In genomic region chr13:42996584-42996983, GRCh38 we compare ENCODE assay signal across 11 cellular contexts. TPM values are rescaled to one million over a fixed set of nuclear protein-coding genes. Genes with fewer than 3 reads are reported as not detected.
A peak's percentile ranks its signal among the peaks of the same experiment; 100 is the strongest.
DNase-seq lines count a peak whose midpoint lies in the region; ATAC-seq and TF ChIP-seq lines count a peak whose summit lies in the region.
"Had no signal": no experiment of that assay in that cellular context is flagged by ENCODE, and none has a peak within 500 bp of the region (broad histone marks: within the 10 kb centered on the region; RNA-seq: fewer than 3 reads in every experiment).

No MANE protein-coding gene starts in this region.

- peaks cover 8% of the 10 kb centered on the region for H3K4me1 ChIP-seq in neural progenitor cell

- TF ChIP-seq CTCF in foreskin fibroblast (IDR thresholded peaks at IDR 0.05; ENCODE audit: low read depth, low read length), result no peak
- no peak for TF ChIP-seq CTCF in neural progenitor cell (IDR thresholded peaks at IDR 0.05)

- H3K27ac Mint-ChIP-seq in T-helper 2 cell treated with Interferon-gamma antibody and Interleukin-4, amounts not matched to agents 5 μg/mL and 100 μg/mL, for 36 hours, result peak overlapping the region; percentile 64
- no peak overlapping the region for H3K27ac Mint-ChIP-seq in neural progenitor cell

- H3K4me2 ChIP-seq in neural progenitor cell, result no peak overlapping the region

- no peaks in the 10 kb centered on the region for H3F3A ChIP-seq in neural progenitor cell (ENCODE audit: low read depth)

- no peaks in the 10 kb centered on the region for H4K20me1 ChIP-seq in neural progenitor cell (ENCODE audit: low read depth)

- no peaks in the 10 kb centered on the region for H3K27me3 Mint-ChIP-seq in T-helper 2 cell treated with Interferon-gamma antibody and Interleukin-4, amounts not matched to agents 5 μg/mL and 100 μg/mL, for 36 hours (ENCODE audit: low read depth)
- peaks cover 6% of the 10 kb centered on the region for H3K27me3 Mint-ChIP-seq in neural progenitor cell (ENCODE audit: insufficient read depth, low read depth)

- peak; percentile 56 for DNase-seq in AG08395 (ENCODE audit: low spot score)
- DNase-seq in T-helper 2 cell treated with Interferon-gamma antibody and Interleukin-4, amounts not matched to agents 5 μg/mL and 100 μg/mL, for 36 hours (ENCODE audit: low spot score), result no peak
- DNase-seq in foreskin fibroblast, result peak; percentile 84 to 86
- no peak for DNase-seq in DMS153 treated with DMSO at 0.1 percent for 48 hours (lab: John Stamatoyannopoulos, UW; ENCODE audit: unreplicated experiment)
- no peak for DNase-seq in neural progenitor cell (ENCODE audit: low spot score)
- DNase-seq: cerebellar nuclear complex, islet precursor cell had no signal

- H3K36me3 Mint-ChIP-seq in T-helper 2 cell treated with Interferon-gamma antibody and Interleukin-4, amounts not matched to agents 5 μg/mL and 100 μg/mL, for 36 hours (ENCODE audit: low read depth), result peaks cover 4% of the 10 kb centered on the region
- no peaks in the 10 kb centered on the region for H3K36me3 Mint-ChIP-seq in neural progenitor cell

- no peaks in the 10 kb centered on the region for H3K9me3 Mint-ChIP-seq in T-helper 2 cell treated with Interferon-gamma antibody and Interleukin-4, amounts not matched to agents 5 μg/mL and 100 μg/mL, for 36 hours
- no peaks in the 10 kb centered on the region for H3K9me3 Mint-ChIP-seq in neural progenitor cell

- H3K27me3 ChIP-seq in neural progenitor cell, result peaks cover 17% of the 10 kb centered on the region

- no peak overlapping the region for H3K9ac ChIP-seq in neural progenitor cell

- H3K4me3 ChIP-seq in foreskin fibroblast (ENCODE audit: low read depth in 1 of 2, low read length in 2 of 2) (no peak overlapping the region), neural progenitor cell (no peak overlapping the region)

- H3K36me3 ChIP-seq in neural progenitor cell, result no peaks in the 10 kb centered on the region

- H3K9me3 ChIP-seq in neural progenitor cell (ENCODE audit: low read depth), result no peaks in the 10 kb centered on the region

- no peak overlapping the region for H3K27ac ChIP-seq in neural progenitor cell

- ATAC-seq in GM18868 (IDR thresholded peaks at IDR 0.05; ENCODE audit: unreplicated experiment), result peak; percentile 28
- ATAC-seq in GM19395 (IDR thresholded peaks at IDR 0.05; ENCODE audit: unreplicated experiment), result no peak
- ATAC-seq in GM18909 (IDR thresholded peaks at IDR 0.05; ENCODE audit: poor library complexity, unreplicated experiment), result no peak
- ATAC-seq: sciatic nerve had no signal

- H3K79me2 ChIP-seq in neural progenitor cell (ENCODE audit: low read depth), result no peaks in the 10 kb centered on the region

- H3K4me3 Mint-ChIP-seq in T-helper 2 cell treated with Interferon-gamma antibody and Interleukin-4, amounts not matched to agents 5 μg/mL and 100 μg/mL, for 36 hours, result peak overlapping the region; percentile 7
- no peak overlapping the region for H3K4me3 Mint-ChIP-seq in neural progenitor cell

- peaks cover 44% of the 10 kb centered on the region for H3K4me1 Mint-ChIP-seq in T-helper 2 cell treated with Interferon-gamma antibody and Interleukin-4, amounts not matched to agents 5 μg/mL and 100 μg/mL, for 36 hours (ENCODE audit: low read depth)
- peaks cover 8% of the 10 kb centered on the region for H3K4me1 Mint-ChIP-seq in neural progenitor cell

- no peak overlapping the region for H2AFZ ChIP-seq in neural progenitor cell (replicated peaks)

RNA-seq across cellular contexts. Expression of gene EPSTI1, which starts 4.5 kb away (rescaled TPM):
- total RNA-seq in neural progenitor cell (ENCODE audit: low replicate concordance), result 0.32 and 1.0 TPM in 2 replicates

RNA-seq across cellular contexts. Expression of gene DNAJC15, which starts 26.8 kb away (rescaled TPM):
- total RNA-seq in neural progenitor cell (ENCODE audit: low replicate concordance), result 2.7 and 3.2 TPM in 2 replicates

Comparison
In these comparisons a context has a peak if more than half of its experiments do, and no peak if none do; other contexts are left out.
1. DNase-seq: peak in AG08395 (single experiment) and foreskin fibroblast (2 of 2); none in T-helper 2 cell treated with Interferon-gamma antibody and Interleukin-4, amounts not matched to agents 5 μg/mL and 100 μg/mL, for 36 hours (single experiment), DMS153 treated with DMSO at 0.1 percent for 48 hours (single experiment) and neural progenitor cell (single experiment).